In the genomic region with DNA sequence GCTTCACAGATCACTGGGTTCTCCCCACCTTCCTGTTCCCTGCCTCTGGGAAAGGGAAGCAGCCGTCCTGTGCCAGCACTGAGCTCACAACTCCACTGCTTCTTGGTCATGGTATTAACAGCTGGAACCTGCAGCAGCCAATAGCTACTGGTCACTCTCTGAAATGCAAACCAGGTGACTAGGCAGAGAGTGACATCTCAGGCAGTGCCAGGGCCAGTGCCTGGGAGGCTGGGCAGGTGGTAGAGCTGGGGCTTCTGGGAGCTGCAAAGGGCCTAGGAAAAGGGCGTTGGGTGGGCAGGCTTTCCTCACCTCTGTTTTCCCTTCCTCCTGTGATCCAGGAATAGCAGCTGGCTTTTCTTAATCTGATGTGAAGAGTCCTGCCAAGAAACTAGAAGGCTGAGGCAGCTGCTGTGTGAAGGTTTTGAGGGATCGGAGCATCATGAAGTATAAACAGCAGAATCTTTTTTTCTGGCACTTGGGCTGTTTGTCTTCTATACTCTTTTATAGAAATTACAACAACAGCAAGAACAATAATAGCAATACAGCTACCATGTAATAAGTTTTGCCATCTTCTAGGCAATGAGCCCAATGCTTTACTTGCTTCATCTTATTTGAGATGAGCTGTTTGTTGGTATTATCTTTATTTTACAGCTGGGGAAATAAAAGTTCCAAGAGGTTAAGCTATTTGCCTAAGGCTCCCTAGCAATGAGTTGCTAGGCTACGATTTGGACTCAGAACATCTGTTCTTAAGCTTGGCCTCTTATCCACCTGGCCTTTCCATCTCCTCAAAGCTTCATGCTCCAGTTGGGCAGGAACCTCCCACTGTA, we compare ENCODE assay signal across 13 cellular contexts. TPM values are rescaled to one million over a fixed set of nuclear protein-coding genes. Genes with fewer than 3 reads are reported as not detected.
DNase-seq lines count a peak whose midpoint lies in the region; ATAC-seq, FAIRE-seq and TF ChIP-seq lines count a peak whose summit lies in the region.
"Had no signal": no experiment of that assay in that cellular context is flagged by ENCODE, and none has a peak within 500 bp of the region (broad histone marks: within the 10 kb centered on the region; RNA-seq: fewer than 3 reads in every experiment).

No MANE protein-coding gene starts in this region.

- no peak for TF ChIP-seq EP300 in A549 (IDR thresholded peaks at IDR 0.05)
- no peak for TF ChIP-seq EP300 in esophagus muscularis mucosa (IDR thresholded peaks at IDR 0.05)

- TF ChIP-seq CTCF in A549 (IDR thresholded peaks at IDR 0.05): no peak
- no peak for TF ChIP-seq CTCF in esophagus muscularis mucosa (IDR thresholded peaks at IDR 0.05)

- CTCF ChIA-PET in A549 (lab: Yijun Ruan, JAX): interaction anchor here (0.7 to 1.5 kb wide), 5 partner anchors 15 to 255 kb away, joined by 3 to 4 read pairs (median 4); no protein-coding TSS in a partner anchor

- POLR2A ChIA-PET in A549 (lab: Yijun Ruan, JAX): interaction anchor here (2.2 kb wide), 1 partner anchor 22 kb away, joined by 6 read pairs; a partner anchor contains a TSS

- intact Hi-C loops in esophagus muscularis mucosa (cut with DNase I): no loop called here

- TF ChIP-seq POLR2A in A549 (IDR thresholded peaks at IDR 0.05; ENCODE audit: low read length) (no peak), esophagus muscularis mucosa (IDR thresholded peaks at IDR 0.05; ENCODE audit: low read depth) (no peak)

- TF ChIP-seq RAD21 in A549 (conservative IDR thresholded peaks at IDR 0.05 in 1 of 2, IDR thresholded peaks at IDR 0.05 in 1 of 2): no peak

- FAIRE-seq in A549 (lab: Jason Lieb, UNC): no peak

- peak overlapping the region; percentile 24; the same call in 1 of the 3 replicates for H3K4me2 ChIP-seq in A549

- ATAC-seq in A549 (no peak), HG03139 (IDR thresholded peaks at IDR 0.05; ENCODE audit: unreplicated experiment) (no peak), GM19023 (IDR thresholded peaks at IDR 0.05; ENCODE audit: unreplicated experiment) (no peak)

- peak overlapping the region in 2 of 3 donors; percentile 6 to 31 for H3K27ac Mint-ChIP-seq in IgD-negative memory B cell
- H3K27ac Mint-ChIP-seq: activated naive CD8-positive, alpha-beta T cell had no signal

- H3K4me3 Mint-ChIP-seq in IgD-negative memory B cell: peak overlapping the region in 1 of 4 donors; percentile 30
- H3K4me3 Mint-ChIP-seq: activated naive CD8-positive, alpha-beta T cell had no signal

- no peaks in the 10 kb centered on the region for H3K9me3 ChIP-seq in A549
- no peaks in the 10 kb centered on the region for H3K9me3 ChIP-seq in esophagus muscularis mucosa
- no peaks in the 10 kb centered on the region for H3K9me3 ChIP-seq in muscle layer of colon (ENCODE audit: low read length)

- H3K27me3 Mint-ChIP-seq in IgD-negative memory B cell: no peaks in the 10 kb centered on the region
- H3K27me3 Mint-ChIP-seq: activated naive CD8-positive, alpha-beta T cell had no signal

- no peak overlapping the region for H3K9ac ChIP-seq in muscle layer of colon (ENCODE audit: low read length)

- no peaks in the 10 kb centered on the region for H3K27me3 ChIP-seq in esophagus muscularis mucosa
- no peaks in the 10 kb centered on the region for H3K27me3 ChIP-seq in muscle layer of colon (ENCODE audit: control insufficient read depth in 1 of 2, insufficient read depth in 2 of 2, low read length in 2 of 2)

- no peak overlapping the region for H3K4me3 ChIP-seq in A549
- H3K4me3 ChIP-seq in esophagus muscularis mucosa: no peak overlapping the region
- no peak overlapping the region for H3K4me3 ChIP-seq in muscle layer of colon (ENCODE audit: low read depth in 1 of 2, low read length in 2 of 2)
- H3K4me3 ChIP-seq: lung had no signal

- no peaks in the 10 kb centered on the region for H3K36me3 Mint-ChIP-seq in IgD-negative memory B cell

- DNase-seq in A549 (ENCODE audit: low read depth in 1 of 2, low spot score in 1 of 2): no peak
- no peak for DNase-seq in esophagus muscularis mucosa (ENCODE audit: extremely low spot score)
- DNase-seq in iPS-NIHi11 (ENCODE audit: low spot score): no peak
- DNase-seq in NOMO-1 treated with DMSO at 0.1 percent for 48 hours (lab: John Stamatoyannopoulos, UW; ENCODE audit: unreplicated experiment): no peak
- DNase-seq: NCI-H146, retina, T-helper 2 cell had no signal

- H3K4me1 Mint-ChIP-seq in IgD-negative memory B cell: peaks cover 52 to 65% (median 60%) of the 10 kb centered on the region in 3 donors

- no peaks in the 10 kb centered on the region for H3K9me3 Mint-ChIP-seq in IgD-negative memory B cell

- WGBS in A549 (ENCODE audit: missing lambda C conversion rate): 77% methylated on average over 3 of the region's 4 CpGs
- 33% methylated on average over 3 of the region's 4 CpGs for WGBS in esophagus muscularis mucosa

- H3K4me1 ChIP-seq in A549 (peaks cover 12% of the 10 kb centered on the region), esophagus muscularis mucosa (peaks cover 10 to 27% (median 25%) of the 10 kb centered on the region in 4 donors), muscle layer of colon (ENCODE audit: insufficient read depth, low read length) (peaks cover 19% of the 10 kb centered on the region)

- H3K36me3 ChIP-seq in esophagus muscularis mucosa (no peaks in the 10 kb centered on the region), muscle layer of colon (ENCODE audit: insufficient read depth, low read length) (no peaks in the 10 kb centered on the region)

- H3K27ac ChIP-seq in A549: peak overlapping the region in 1 of 2 experiments; percentile 57; a peak in 3 of 6 replicates
- H3K27ac ChIP-seq in esophagus muscularis mucosa (replicated peaks in 1 of 4): peak overlapping the region; percentile 57 to 78 (median 62)
- H3K27ac ChIP-seq in muscle layer of colon (ENCODE audit: low read depth, low read length): peak overlapping the region; percentile 60

TF ChIP-seq in A549, 52 proteins besides CTCF, POLR2A, EP300 and RAD21:
- TF ChIP-seq, protein P1, sequence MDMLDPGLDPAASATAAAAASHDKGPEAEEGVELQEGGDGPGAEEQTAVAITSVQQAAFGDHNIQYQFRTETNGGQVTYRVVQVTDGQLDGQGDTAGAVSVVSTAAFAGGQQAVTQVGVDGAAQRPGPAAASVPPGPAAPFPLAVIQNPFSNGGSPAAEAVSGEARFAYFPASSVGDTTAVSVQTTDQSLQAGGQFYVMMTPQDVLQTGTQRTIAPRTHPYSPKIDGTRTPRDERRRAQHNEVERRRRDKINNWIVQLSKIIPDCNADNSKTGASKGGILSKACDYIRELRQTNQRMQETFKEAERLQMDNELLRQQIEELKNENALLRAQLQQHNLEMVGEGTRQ (IDR thresholded peaks at IDR 0.05): no peak
- no peak for TF ChIP-seq FOXS1 (CRISPR knock-in tag; IDR thresholded peaks at IDR 0.05)
- TF ChIP-seq CHD2 (IDR thresholded peaks at IDR 0.05; ENCODE audit: low read length, partially characterized antibody): no peak
- no peak for TF ChIP-seq NFE2L2 (conservative IDR thresholded peaks at IDR 0.05; ENCODE audit: low read length)
- no peak for TF ChIP-seq CEBPB (IDR thresholded peaks at IDR 0.05)
- TF ChIP-seq, protein P2, sequence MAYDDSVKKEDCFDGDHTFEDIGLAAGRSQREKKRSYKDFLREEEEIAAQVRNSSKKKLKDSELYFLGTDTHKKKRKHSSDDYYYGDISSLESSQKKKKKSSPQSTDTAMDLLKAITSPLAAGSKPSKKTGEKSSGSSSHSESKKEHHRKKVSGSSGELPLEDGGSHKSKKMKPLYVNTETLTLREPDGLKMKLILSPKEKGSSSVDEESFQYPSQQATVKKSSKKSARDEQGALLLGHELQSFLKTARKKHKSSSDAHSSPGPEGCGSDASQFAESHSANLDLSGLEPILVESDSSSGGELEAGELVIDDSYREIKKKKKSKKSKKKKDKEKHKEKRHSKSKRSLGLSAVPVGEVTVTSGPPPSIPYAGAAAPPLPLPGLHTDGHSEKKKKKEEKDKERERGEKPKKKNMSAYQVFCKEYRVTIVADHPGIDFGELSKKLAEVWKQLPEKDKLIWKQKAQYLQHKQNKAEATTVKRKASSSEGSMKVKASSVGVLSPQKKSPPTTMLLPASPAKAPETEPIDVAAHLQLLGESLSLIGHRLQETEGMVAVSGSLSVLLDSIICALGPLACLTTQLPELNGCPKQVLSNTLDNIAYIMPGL (CRISPR knock-in tag; IDR thresholded peaks at IDR 0.05; ENCODE audit: borderline replicate concordance): no peak
- no peak for TF ChIP-seq NR3C1 (IDR thresholded peaks at IDR 0.05)
- TF ChIP-seq ZFP36 (IDR thresholded peaks at IDR 0.05; ENCODE audit: borderline replicate concordance, partially characterized antibody): no peak
- no peak for TF ChIP-seq CBX2 (IDR thresholded peaks at IDR 0.05; ENCODE audit: borderline replicate concordance, low read depth)

RNA-seq across cellular contexts. Expression of a gene that starts 22.0 kb away (rescaled TPM):
- polyA plus RNA-seq in A549 (2011; rRNA removed) (309 and 350 TPM in 2 replicates), A549 (2017; fragmentation: RNase III; extraction: RNeasy Plus Mini Kit Qiagen cat#74134 plus additional on column Dnase treatment) (545 to 587 TPM (median 585 TPM) in 3 replicates), IgD-negative memory B cell (176 TPM)
- polyA plus RNA-seq in A549 (2012; cell fraction: cytosol; rRNA removed): 153 and 218 TPM in 2 replicates
- polyA plus RNA-seq in A549 (2012; cell fraction: nucleus; rRNA removed): 265 and 417 TPM in 2 replicates
- 385 and 445 TPM in 2 replicates for polyA minus RNA-seq in A549 (2011; rRNA and poly(A)+ RNA removed)
- 100 to 1,000 TPM; 212 to 292 (median 275) TPM for total RNA-seq in esophagus muscularis mucosa
